1 cellular context compared by ENCODE assay signal in genomic region chr19:29290853-29291252, GRCh38.
TF ChIP-seq lines count a peak whose summit lies in the region.

No MANE protein-coding gene starts in this region.

TF ChIP-seq in GM23338, 12 proteins besides CTCF, POLR2A, EP300 and RAD21 (continued from another document):
- TF ChIP-seq ZNF462 (CRISPR knock-in tag; IDR thresholded peaks at IDR 0.05) (no peak), ZNF114 (CRISPR knock-in tag; IDR thresholded peaks at IDR 0.05) (no peak), EZH2phosphoT487 (IDR thresholded peaks at IDR 0.05; ENCODE audit: unreplicated experiment) (no peak), ZNF331 (CRISPR knock-in tag; IDR thresholded peaks at IDR 0.05; ENCODE audit: low read depth) (no peak), JUNB (IDR thresholded peaks at IDR 0.05; ENCODE audit: unreplicated experiment) (no peak), NANOG (IDR thresholded peaks at IDR 0.05; ENCODE audit: borderline replicate concordance) (no peak)
